In the genomic region with DNA sequence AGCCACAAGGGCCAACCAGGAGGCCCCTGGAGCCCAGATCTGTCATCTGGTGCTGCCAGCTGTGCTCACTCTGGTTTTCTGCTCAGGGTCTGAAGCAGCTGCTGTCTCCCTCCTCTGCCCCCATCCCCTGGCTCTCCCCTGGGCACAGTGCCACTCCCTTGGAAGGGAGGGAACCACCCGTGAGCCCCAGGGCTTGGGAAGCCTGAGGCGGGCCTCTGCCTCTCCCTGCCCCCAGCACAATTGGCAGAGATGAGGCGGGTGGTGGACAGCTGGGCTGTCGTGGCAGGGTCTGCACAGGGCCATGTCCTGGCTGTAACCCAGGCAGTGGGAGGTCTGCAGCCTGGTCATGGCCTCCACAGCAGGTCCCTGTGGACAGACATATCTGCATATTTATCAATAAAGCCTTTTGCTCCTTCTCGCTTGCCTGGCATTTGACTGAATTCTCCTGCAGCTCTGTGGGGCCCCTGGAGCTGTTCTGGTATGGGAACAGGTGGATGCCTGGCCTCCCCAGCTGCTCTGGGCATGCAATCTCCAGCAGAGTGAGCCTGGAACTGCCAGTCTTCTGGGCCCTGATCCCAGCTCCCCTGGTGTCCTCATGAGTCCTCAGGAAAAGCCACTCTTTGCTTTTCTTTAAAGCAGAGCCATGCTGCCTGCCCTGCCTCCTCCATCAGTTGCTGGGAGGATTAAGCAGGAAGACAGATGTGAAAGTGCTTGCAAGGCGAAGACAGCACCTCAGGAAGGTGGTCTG, we compare ENCODE assay signal across 15 cellular contexts. TPM values are rescaled to one million over a fixed set of nuclear protein-coding genes. Genes with fewer than 3 reads are reported as not detected.
DNase-seq lines count a peak whose midpoint lies in the region; ATAC-seq, FAIRE-seq and TF ChIP-seq lines count a peak whose summit lies in the region.
"Had no signal": no experiment of that assay in that cellular context is flagged by ENCODE, and none has a peak within 500 bp of the region (broad histone marks: within the 10 kb centered on the region; RNA-seq: fewer than 3 reads in every experiment).

No MANE protein-coding gene starts in this region.

- no peaks in the 10 kb centered on the region for H3K27me3 ChIP-seq in BE2C
- H3K27me3 ChIP-seq in endothelial cell of umbilical vein (ENCODE audit: control insufficient read depth in 2 of 2, insufficient read depth in 2 of 2, low read length in 2 of 2) = no peaks in the 10 kb centered on the region
- no peaks in the 10 kb centered on the region for H3K27me3 ChIP-seq in neuronal stem cell (ENCODE audit: control insufficient read depth in 3 of 3, insufficient read depth in 3 of 3, low read depth in 1 of 3, low read length in 3 of 3)
- H3K27me3 ChIP-seq in esophagus muscularis mucosa = no peaks in the 10 kb centered on the region

- POLR2A ChIA-PET in endothelial cell of umbilical vein (lab: Charles Lee) = no interaction called here

- H2BK120ac ChIP-seq in neuronal stem cell (ENCODE audit: low read depth, low read length) = no peak overlapping the region

- H3K9me3 ChIP-seq in BE2C (no peaks in the 10 kb centered on the region), endothelial cell of umbilical vein (replicated peaks; ENCODE audit: control insufficient read depth, insufficient read depth, low read length) (no peaks in the 10 kb centered on the region), neuronal stem cell (replicated peaks in 1 of 2; ENCODE audit: control insufficient read depth in 2 of 2, insufficient read depth in 1 of 2, low read depth in 1 of 2, low read length in 2 of 2) (no peaks in the 10 kb centered on the region), esophagus muscularis mucosa (no peaks in the 10 kb centered on the region)

- no peak for TF ChIP-seq EP300 in esophagus muscularis mucosa (IDR thresholded peaks at IDR 0.05)

- H2BK5ac ChIP-seq in neuronal stem cell (ENCODE audit: low read length) = no peak overlapping the region

- DNase-seq in BE2C (peak; percentile 56), NCI-H446 treated with DMSO at 0.1 percent for 48 hours (lab: John Stamatoyannopoulos, UW) (peak; percentile 0), endothelial cell of umbilical vein (ENCODE audit: low read depth, low spot score) (no peak), neuronal stem cell (ENCODE audit: low spot score) (no peak), DMS79 (lab: John Stamatoyannopoulos, UW) (no peak), esophagus muscularis mucosa (ENCODE audit: extremely low spot score) (no peak)
- no peak for DNase-seq in activated T-cell treated with anti-CD3 and anti-CD28 coated beads, Interleukin-2, amount 50 U/mL, for 1 hour
- DNase-seq: activated gamma-delta T cell treated with Interleukin-2 at 50 U/mL for 16 hours; naive B cell; NK-92 treated with Interleukin-12 subunit alpha and Interleukin-12 subunit beta, amount 100 ng/mL, for 24 hours; retina had no signal

- no peak overlapping the region for H3K18ac ChIP-seq in neuronal stem cell (ENCODE audit: low read length)

- no peak overlapping the region for H2AK5ac ChIP-seq in neuronal stem cell (ENCODE audit: low read depth, low read length)

- no peak overlapping the region for H3K4me2 ChIP-seq in endothelial cell of umbilical vein (ENCODE audit: insufficient read depth, low read length)
- H3K4me2 ChIP-seq in neuronal stem cell (ENCODE audit: insufficient read depth, low read length, poor library complexity, severe bottlenecking) = no peak overlapping the region

- dilution Hi-C loops in endothelial cell of umbilical vein (cut with MboI; ENCODE audit: extremely low pct_ligation_motif_present, low sequenced_read_pairs) = no loop called here

- intact Hi-C loops in endothelial cell of umbilical vein (cut with micrococcal nuclease) = no loop called here
- intact Hi-C loops in esophagus muscularis mucosa (cut with DNase I) = no loop called here

- CTCF ChIA-PET in endothelial cell of umbilical vein (lab: Charles Lee) = interaction anchor here (1.0 to 8.2 kb wide), 18 partner anchors 13 to 131 kb away, joined by 3 to 304 read pairs (median 8); a partner anchor contains a TSS

- no peaks in the 10 kb centered on the region for H4K20me1 ChIP-seq in endothelial cell of umbilical vein (replicated peaks; ENCODE audit: control insufficient read depth, extremely low read depth, insufficient read depth, low read length)

- H3K23ac ChIP-seq in neuronal stem cell (ENCODE audit: low read depth, low read length, poor library complexity) = no peak overlapping the region

- H3K4me1 ChIP-seq in BE2C (peaks cover 8% of the 10 kb centered on the region; the same call in 1 of the 2 replicates), endothelial cell of umbilical vein (ENCODE audit: control insufficient read depth, extremely low read depth, insufficient read depth, low read length) (peaks cover 14% of the 10 kb centered on the region), neuronal stem cell (ENCODE audit: control insufficient read depth in 2 of 2, insufficient read depth in 1 of 2, low read depth in 1 of 2, low read length in 2 of 2) (peaks cover 0 to 3% of the 10 kb centered on the region in 2 donors), esophagus muscularis mucosa (peaks cover 30 to 36% (median 31%) of the 10 kb centered on the region in 4 donors)

- WGBS in neuronal stem cell (ENCODE audit: extremely low coverage in 2 of 2, insufficient read length in 2 of 2, insufficient replicate concordance in 1 of 2), 2 donors = no CpG with 5 or more reads among the region's 6 CpGs
- 100% methylated on average over 1 of the region's 6 CpGs for WGBS in esophagus muscularis mucosa

- H3K9ac ChIP-seq in endothelial cell of umbilical vein (replicated peaks; ENCODE audit: extremely low read depth, insufficient read depth, low read length) (no peak overlapping the region), neuronal stem cell (ENCODE audit: low read depth, low read length, poor library complexity) (peak overlapping the region; percentile 37)

- H3K9me1 ChIP-seq in endothelial cell of umbilical vein (replicated peaks; ENCODE audit: control insufficient read depth, extremely low read depth, insufficient read depth, low read length) = no peaks in the 10 kb centered on the region

- ATAC-seq in GM21515 (IDR thresholded peaks at IDR 0.05; ENCODE audit: unreplicated experiment) = no peak
- ATAC-seq: stimulated activated effector memory CD8-positive, alpha-beta T cell treated with anti-CD3 and anti-CD28 coated beads, Interleukin-12 subunit alpha, Interleukin-12 subunit beta, amount 100 ng/mL, for 72 hours had no signal

- FAIRE-seq in endothelial cell of umbilical vein (lab: Jason Lieb, UNC) = no peak

- H3K79me1 ChIP-seq in neuronal stem cell (ENCODE audit: low read depth, low read length) = no peaks in the 10 kb centered on the region

- no peak for TF ChIP-seq CTCF in BE2C (IDR thresholded peaks at IDR 0.05; ENCODE audit: low read depth, low read length)
- no peak for TF ChIP-seq CTCF in endothelial cell of umbilical vein (IDR thresholded peaks at IDR 0.05; ENCODE audit: extremely low read depth in 1 of 2, insufficient read depth in 1 of 2, low read depth in 1 of 2, low read length in 2 of 2)
- no peak for TF ChIP-seq CTCF in esophagus muscularis mucosa (IDR thresholded peaks at IDR 0.05)

- H2BK15ac ChIP-seq in neuronal stem cell (ENCODE audit: low read length) = no peak overlapping the region

- no peak overlapping the region for H4K8ac ChIP-seq in neuronal stem cell (ENCODE audit: low read depth, low read length)

- no peak for TF ChIP-seq POLR2A in endothelial cell of umbilical vein (IDR thresholded peaks at IDR 0.05; ENCODE audit: low read depth, low read length)
- no peak for TF ChIP-seq POLR2A in esophagus muscularis mucosa (IDR thresholded peaks at IDR 0.05; ENCODE audit: low read depth)

- no peak overlapping the region for H2AFZ ChIP-seq in endothelial cell of umbilical vein (ENCODE audit: low read depth, low read length)
- H2AFZ ChIP-seq in neuronal stem cell (ENCODE audit: low read length) = no peak overlapping the region

- H3K27ac ChIP-seq in endothelial cell of umbilical vein (ENCODE audit: insufficient read depth, low read depth, low read length) = no peak overlapping the region
- H3K27ac ChIP-seq in neuronal stem cell (replicated peaks; ENCODE audit: low read length) = no peak overlapping the region
- H3K27ac ChIP-seq in esophagus muscularis mucosa (replicated peaks in 1 of 4) = no peak overlapping the region

- no peaks in the 10 kb centered on the region for H3K79me2 ChIP-seq in endothelial cell of umbilical vein (ENCODE audit: control insufficient read depth, insufficient read depth, low read length)

- H4K91ac ChIP-seq in neuronal stem cell (ENCODE audit: low read depth, low read length, poor library complexity) = no peak overlapping the region

- H3K4me3 ChIP-seq in BE2C (ENCODE audit: low read depth, low read length) (no peak overlapping the region), endothelial cell of umbilical vein (replicated peaks in 1 of 3; ENCODE audit: insufficient read depth in 1 of 3, low read depth in 1 of 3, low read length in 3 of 3) (no peak overlapping the region), neuronal stem cell (ENCODE audit: low read length in 2 of 2) (no peak overlapping the region), esophagus muscularis mucosa (no peak overlapping the region)

- H2BK12ac ChIP-seq in neuronal stem cell (ENCODE audit: low read length) = no peak overlapping the region

- H3K14ac ChIP-seq in neuronal stem cell (ENCODE audit: low read length) = no peak overlapping the region

- TSS peak; percentile 69 for BruUV-seq in endothelial cell of umbilical vein (replicated peaks; lab: Mats Ljungman, UMichigan)

- H3K36me3 ChIP-seq in BE2C (no peaks in the 10 kb centered on the region), endothelial cell of umbilical vein (ENCODE audit: control insufficient read depth in 2 of 2, extremely low read depth in 1 of 2, insufficient read depth in 2 of 2, low read length in 2 of 2) (peaks cover 3 to 37% of the 10 kb centered on the region in 2 experiments), neuronal stem cell (replicated peaks in 1 of 2; ENCODE audit: control insufficient read depth in 2 of 2, insufficient read depth in 2 of 2, low read length in 2 of 2) (peaks cover 0 to 2% of the 10 kb centered on the region in 2 donors), esophagus muscularis mucosa (peaks cover 15 to 40% (median 34%) of the 10 kb centered on the region in 4 donors)

- H3K4ac ChIP-seq in neuronal stem cell (ENCODE audit: low read length) = no peak overlapping the region

RNA-seq across cellular contexts. Expression of a gene that starts 1.6 kb away (rescaled TPM):
- not detected for polyA plus RNA-seq in BE2C (2012; ENCODE audit: insufficient read depth, insufficient read length, low read depth)
- total RNA-seq in endothelial cell of umbilical vein (1.6 and 2.3 TPM in 2 replicates), esophagus muscularis mucosa (1 to 10 TPM in 2 of 4 donors, under 1 TPM in 1, not detected in 1; 0.33 to 1.6 (median 1.2) TPM)
- 1.7 and 1.8 TPM in 2 replicates for polyA plus RNA-seq in endothelial cell of umbilical vein
- 1.7 and 1.9 TPM in 2 replicates for polyA plus RNA-seq in endothelial cell of umbilical vein (2011; cell fraction: cytosol; rRNA removed)
- polyA plus RNA-seq in endothelial cell of umbilical vein (2011; cell fraction: nucleus; rRNA removed) = 0.91 and 1.1 TPM in 2 replicates
- polyA plus RNA-seq in endothelial cell of umbilical vein (2012) = 2.4 and 3.5 TPM in 2 replicates
- polyA minus RNA-seq in endothelial cell of umbilical vein = 0.59 and 1.1 TPM in 2 replicates
- polyA minus RNA-seq in endothelial cell of umbilical vein (2011; cell fraction: cytosol; rRNA and poly(A)+ RNA removed) = not detected
- 0.63 TPM in 1 of 2 replicates, not detected in the other for polyA minus RNA-seq in endothelial cell of umbilical vein (2011; cell fraction: nucleus; rRNA and poly(A)+ RNA removed)
- polyA plus RNA-seq in neuronal stem cell (2013, experiment 1 of 2) = not detected
- not detected for polyA plus RNA-seq in neuronal stem cell (2013, experiment 2 of 2)

RNA-seq across cellular contexts. Expression of a gene that starts 13.2 kb away (rescaled TPM):
- 0.54 TPM for polyA plus RNA-seq in BE2C (2012; ENCODE audit: insufficient read depth, insufficient read length, low read depth)
- total RNA-seq in endothelial cell of umbilical vein = 0.46 and 0.91 TPM in 2 replicates
- 0.44 and 0.48 TPM in 2 replicates for polyA plus RNA-seq in endothelial cell of umbilical vein
- polyA plus RNA-seq in endothelial cell of umbilical vein (2011; cell fraction: cytosol; rRNA removed) = 0.41 and 0.44 TPM in 2 replicates
- polyA plus RNA-seq in endothelial cell of umbilical vein (2011; cell fraction: nucleus; rRNA removed) = 0.60 and 0.61 TPM in 2 replicates
- 0.72 and 1.1 TPM in 2 replicates for polyA plus RNA-seq in endothelial cell of umbilical vein (2012)
- polyA minus RNA-seq in endothelial cell of umbilical vein = 0.42 and 0.49 TPM in 2 replicates
- polyA minus RNA-seq in endothelial cell of umbilical vein (2011; cell fraction: cytosol; rRNA and poly(A)+ RNA removed) = 0.41 TPM
- polyA minus RNA-seq in endothelial cell of umbilical vein (2011; cell fraction: nucleus; rRNA and poly(A)+ RNA removed) = 0.43 and 0.96 TPM in 2 replicates
- polyA plus RNA-seq in neuronal stem cell (2013, experiment 1 of 2) = 0.24 TPM
- 0.24 TPM for polyA plus RNA-seq in neuronal stem cell (2013, experiment 2 of 2)
- total RNA-seq in esophagus muscularis mucosa = 1 to 10 TPM in 1 of 4 donors, under 1 TPM in 3; 0.45 to 1.5 (median 0.83) TPM
- total RNA-seq: activated CD8-positive, alpha-beta memory T cell treated with anti-CD3 and anti-CD28 coated beads for 36 hours had no signal

RNA-seq across cellular contexts. Expression of a gene that starts 18.6 kb away (rescaled TPM):
- polyA plus RNA-seq in BE2C (2012; ENCODE audit: insufficient read depth, insufficient read length, low read depth) = not detected
- total RNA-seq in endothelial cell of umbilical vein (not detected in 2 replicates), esophagus muscularis mucosa (under 1 TPM in 1 of 4 donors, not detected in 3; 0.46 TPM)
- not detected in 2 replicates for polyA plus RNA-seq in endothelial cell of umbilical vein
- polyA plus RNA-seq in endothelial cell of umbilical vein (2011; cell fraction: cytosol; rRNA removed) = not detected in 2 replicates
- polyA plus RNA-seq in endothelial cell of umbilical vein (2011; cell fraction: nucleus; rRNA removed) = 0.11 and 0.21 TPM in 2 replicates
- not detected in 2 replicates for polyA plus RNA-seq in endothelial cell of umbilical vein (2012)
- polyA minus RNA-seq in endothelial cell of umbilical vein = not detected in 2 replicates
- polyA minus RNA-seq in endothelial cell of umbilical vein (2011; cell fraction: cytosol; rRNA and poly(A)+ RNA removed) = not detected
- not detected in 2 replicates for polyA minus RNA-seq in endothelial cell of umbilical vein (2011; cell fraction: nucleus; rRNA and poly(A)+ RNA removed)
- polyA plus RNA-seq in neuronal stem cell (2013, experiment 1 of 2) = not detected
- not detected for polyA plus RNA-seq in neuronal stem cell (2013, experiment 2 of 2)
- total RNA-seq: activated CD8-positive, alpha-beta memory T cell treated with anti-CD3 and anti-CD28 coated beads for 36 hours had no signal
- polyA plus RNA-seq: AG04450 had no signal

Comparison
In these comparisons a context has a peak if more than half of its experiments do, and no peak if none do; other contexts are left out.
1. DNase-seq: peak in BE2C (single experiment) and NCI-H446 treated with DMSO at 0.1 percent for 48 hours (single experiment); none in endothelial cell of umbilical vein (single experiment), neuronal stem cell (single experiment), DMS79 (single experiment), activated T-cell treated with anti-CD3 and anti-CD28 coated beads, Interleukin-2, amount 50 U/mL, for 1 hour (single experiment) and esophagus muscularis mucosa (single experiment).